Comparison of ENCODE assay signal across 28 cellular contexts in the genomic region with DNA sequence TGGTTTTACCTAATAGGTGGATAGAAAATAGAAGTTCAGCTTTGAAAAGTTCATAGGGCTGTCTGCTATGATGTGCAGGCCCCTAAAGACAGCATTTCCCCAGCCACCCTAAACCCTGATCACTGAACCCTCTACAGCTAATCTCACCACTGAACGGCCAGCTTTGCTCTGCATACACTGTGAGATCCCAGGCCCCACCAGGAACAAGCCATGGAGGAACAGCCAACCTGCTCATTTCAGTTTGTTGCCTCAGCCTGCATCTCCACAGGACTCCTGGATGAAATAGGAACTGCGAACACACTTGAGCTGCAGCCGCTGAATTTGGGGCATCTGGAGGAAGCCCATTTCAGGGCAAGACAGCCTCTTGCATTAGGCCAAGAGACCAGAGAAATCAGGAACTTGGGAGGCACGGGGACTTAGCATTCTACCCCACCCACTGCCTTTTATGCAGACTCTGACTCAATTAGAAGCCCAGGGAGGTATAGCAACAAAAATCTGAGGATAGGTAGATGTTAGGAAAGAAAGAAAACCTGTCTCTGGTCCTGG. TPM values are rescaled to one million over a fixed set of nuclear protein-coding genes. Genes with fewer than 3 reads are reported as not detected.
DNase-seq lines count a peak whose midpoint lies in the region; ATAC-seq, FAIRE-seq and TF ChIP-seq lines count a peak whose summit lies in the region.
"Had no signal": no experiment of that assay in that cellular context is flagged by ENCODE, and none has a peak within 500 bp of the region (broad histone marks: within the 10 kb centered on the region; RNA-seq: fewer than 3 reads in every experiment).

No MANE protein-coding gene starts in this region.

- no peak overlapping the region for H3K27ac Mint-ChIP-seq in activated naive CD4-positive, alpha-beta T cell treated with anti-CD3 and anti-CD28 coated beads, Interleukin-2, amount 10 ng/mL, durations not matched to agents 7 days and 5 days
- H3K27ac Mint-ChIP-seq: activated naive CD8-positive, alpha-beta T cell treated with anti-CD3 and anti-CD28 coated beads, Interleukin-2, amount 50 U/mL, for 24 hours; CD4-positive, CD25-positive, alpha-beta regulatory T cell; naive thymus-derived CD4-positive, alpha-beta T cell; T-cell had no signal

- no TSS peak for BruUV-seq in GM12878 (replicated peaks; lab: Mats Ljungman, UMichigan)

- H3K4me3 ChIP-seq in GM23248 (no peak overlapping the region), NB4 (ENCODE audit: low read depth, low read length) (no peak overlapping the region), GM12878 (no peak overlapping the region)
- H3K4me3 ChIP-seq: body of pancreas, heart left ventricle, suprapubic skin, vagina had no signal

- no peaks in the 10 kb centered on the region for H3K9me3 ChIP-seq in GM23248 (ENCODE audit: low read depth)
- no peaks in the 10 kb centered on the region for H3K9me3 ChIP-seq in GM12878 (replicated peaks; ENCODE audit: control insufficient read depth, insufficient read depth, low read length)
- H3K9me3 ChIP-seq: body of pancreas, suprapubic skin, vagina had no signal

- H3K4me1 Mint-ChIP-seq in activated naive CD4-positive, alpha-beta T cell treated with anti-CD3 and anti-CD28 coated beads, Interleukin-2, amount 10 ng/mL, durations not matched to agents 7 days and 5 days, result no peaks in the 10 kb centered on the region
- H3K4me1 Mint-ChIP-seq: naive thymus-derived CD4-positive, alpha-beta T cell; T-cell had no signal

- no peak overlapping the region for H3K4me3 Mint-ChIP-seq in activated naive CD4-positive, alpha-beta T cell treated with anti-CD3 and anti-CD28 coated beads, Interleukin-2, amount 10 ng/mL, durations not matched to agents 7 days and 5 days
- H3K4me3 Mint-ChIP-seq: activated naive CD8-positive, alpha-beta T cell treated with anti-CD3 and anti-CD28 coated beads, Interleukin-2, amount 50 U/mL, for 24 hours; CD4-positive, CD25-positive, alpha-beta regulatory T cell; naive thymus-derived CD4-positive, alpha-beta T cell; T-cell had no signal

- RAD21 ChIA-PET in GM12878 (lab: Charles Lee; ENCODE audit: unreplicated experiment), result interaction anchor here (0.8 to 2.4 kb wide), 3 partner anchors 12 to 253 kb away, joined by 3 to 7 read pairs (median 4); no protein-coding TSS in a partner anchor

- in situ Hi-C loops in GM23248 (cut with MboI) (no loop called here), GM12878 (cut with MboI) (no loop called here)

- FAIRE-seq in GM12878 (lab: Jason Lieb, UNC), result no peak
- FAIRE-seq: GM19239 had no signal

- DNase-seq in GM23248 (peak; percentile 9), NB4 (ENCODE audit: low read depth) (peak; percentile 49), GM12878 (ENCODE audit: low read depth, low spot score) (no peak), pons (ENCODE audit: low spot score) (peak; percentile 45), hepatic stellate cell (ENCODE audit: low spot score) (no peak), NCI-H128 (lab: John Stamatoyannopoulos, UW; ENCODE audit: unreplicated experiment) (no peak)
- no peak for DNase-seq in activated naive CD4-positive, alpha-beta T cell treated with anti-CD3 and anti-CD28 coated beads, Interleukin-2, amount 10 ng/mL, durations not matched to agents 7 days and 5 days
- DNase-seq: activated CD4-positive, CD25-positive, alpha-beta regulatory T cell treated with anti-CD3 and anti-CD28 coated beads, Interleukin-2, amount 50 U/mL, for 72 hours; activated CD8-positive, alpha-beta memory T cell treated with anti-CD3 and anti-CD28 coated beads for 24 hours; activated gamma-delta T cell; activated naive CD8-positive, alpha-beta T cell treated with anti-CD3 and anti-CD28 coated beads, Interleukin-2, amount 50 U/mL, for 24 hours; activated T-cell treated with anti-CD3 and anti-CD28 coated beads, Interleukin-2, amount 50 U/mL, for 1 hour; body of pancreas; CD4-positive, CD25-positive, alpha-beta regulatory T cell; cerebellar nuclear complex; effector CD8-positive, alpha-beta T cell; erythroblast; heart left ventricle; left colon; naive thymus-derived CD4-positive, alpha-beta T cell; NCI-H1436 treated with DMSO at 0.1 percent for 48 hours; NCI-H69; retina; SHP77; T-cell had no signal

- peak; percentile 28; the same call in 2 of the 3 replicates for ATAC-seq in GM12878
- ATAC-seq: activated naive CD8-positive, alpha-beta T cell treated with anti-CD3 and anti-CD28 coated beads, Interleukin-2, amount 50 U/mL, for 24 hours; body of pancreas; heart left ventricle; left colon; naive thymus-derived CD4-positive, alpha-beta T cell; T-cell had no signal

- CTCF ChIA-PET in GM12878 (lab: Yijun Ruan, JAX), result interaction anchor here (0.8 to 1.9 kb wide), 5 partner anchors 12 to 287 kb away, joined by 3 to 7 read pairs (median 5); no protein-coding TSS in a partner anchor
- CTCF ChIA-PET in activated naive CD4-positive, alpha-beta T cell treated with anti-CD3 and anti-CD28 coated beads, Interleukin-2, amount 10 ng/mL, durations not matched to agents 7 days and 5 days (lab: Charles Lee), result no interaction called here

- no peaks in the 10 kb centered on the region for H3K36me3 ChIP-seq in GM23248 (ENCODE audit: low read depth)
- no peaks in the 10 kb centered on the region for H3K36me3 ChIP-seq in GM12878 (ENCODE audit: control insufficient read depth in 2 of 2, insufficient read depth in 2 of 2, low read length in 1 of 2)
- H3K36me3 ChIP-seq: heart left ventricle, suprapubic skin, vagina had no signal

- no peak for TF ChIP-seq POLR2A in NB4 (IDR thresholded peaks at IDR 0.05; ENCODE audit: extremely low read depth, insufficient read length)
- no peak for TF ChIP-seq POLR2A in GM12878 (IDR thresholded peaks at IDR 0.05; ENCODE audit: low read depth, low read length)

- intact Hi-C loops in GM12878 (cut with micrococcal nuclease; ENCODE audit: unreplicated experiment), result no loop called here

- no peaks in the 10 kb centered on the region for H3K9me2 ChIP-seq in GM23248 (ENCODE audit: insufficient read depth)

- WGBS in GM23248 (ENCODE audit: low coverage in 1 of 2, low lambda C conversion rate in 2 of 2, missing lambda C conversion rate in 2 of 2), 2 experiments, result 48 to 53% methylated on average over 4 of the region's 4 CpGs
- 45% methylated on average over 4 of the region's 4 CpGs for WGBS in GM12878 (ENCODE audit: insufficient coverage, insufficient replicate concordance, low lambda C conversion rate, missing lambda C conversion rate)

- H4K20me1 ChIP-seq in GM23248 (ENCODE audit: insufficient read depth) (no peaks in the 10 kb centered on the region), GM12878 (ENCODE audit: control insufficient read depth, insufficient read depth) (no peaks in the 10 kb centered on the region)

- no peak overlapping the region for H3K9ac ChIP-seq in GM23248
- H3K9ac ChIP-seq in GM12878 (ENCODE audit: control insufficient read depth, insufficient read depth, low read length), result no peak overlapping the region

- TF ChIP-seq EP300 in GM12878 (IDR thresholded peaks at IDR 0.05; ENCODE audit: borderline replicate concordance in 1 of 2, control insufficient read depth in 1 of 2, low read depth in 2 of 2, low read length in 2 of 2), result no peak

- POLR2A ChIA-PET in GM12878 (lab: Charles Lee), result interaction anchor here (0.5 to 1.5 kb wide), 4 partner anchors 12 to 1203 kb away, joined by 3 to 8 read pairs (median 4); a partner anchor contains a TSS

- H3K9me3 Mint-ChIP-seq in activated naive CD4-positive, alpha-beta T cell treated with anti-CD3 and anti-CD28 coated beads, Interleukin-2, amount 10 ng/mL, durations not matched to agents 7 days and 5 days, result no peaks in the 10 kb centered on the region
- H3K9me3 Mint-ChIP-seq: activated naive CD8-positive, alpha-beta T cell treated with anti-CD3 and anti-CD28 coated beads, Interleukin-2, amount 50 U/mL, for 24 hours; CD4-positive, CD25-positive, alpha-beta regulatory T cell; naive thymus-derived CD4-positive, alpha-beta T cell; T-cell had no signal

- H3K4me2 ChIP-seq in GM23248 (ENCODE audit: unreplicated experiment) (no peak overlapping the region), GM12878 (ENCODE audit: control insufficient read depth, insufficient read depth) (no peak overlapping the region)

- peaks cover 7% of the 10 kb centered on the region for H3K27me3 Mint-ChIP-seq in activated naive CD4-positive, alpha-beta T cell treated with anti-CD3 and anti-CD28 coated beads, Interleukin-2, amount 10 ng/mL, durations not matched to agents 7 days and 5 days

- H2AFZ ChIP-seq in GM23248, result 0 out of 2 replicates have a peak overlapping the region, but pooled peaks have one; percentile 14
- no peak overlapping the region for H2AFZ ChIP-seq in GM12878 (ENCODE audit: control insufficient read depth, low read depth, low read length)

- H3K4me1 ChIP-seq in GM23248 (ENCODE audit: insufficient read depth) (peaks cover 9% of the 10 kb centered on the region; the same call in 1 of the 2 replicates), GM12878 (ENCODE audit: control insufficient read depth, insufficient read depth, low read length) (peaks cover 7% of the 10 kb centered on the region; the same call in 1 of the 2 replicates)
- H3K4me1 ChIP-seq: body of pancreas, suprapubic skin, vagina had no signal

- H3K27ac ChIP-seq in GM23248 (no peak overlapping the region), GM12878 (ENCODE audit: control insufficient read depth, insufficient read depth) (no peak overlapping the region)
- H3K27ac ChIP-seq: body of pancreas, heart left ventricle, suprapubic skin, vagina had no signal

- SMC1A ChIA-PET in GM12878 (lab: Charles Lee; ENCODE audit: uncharacterized antibody, unreplicated experiment), result interaction anchor here (0.7 to 2.2 kb wide), 4 partner anchors 28 to 890 kb away, joined by 3 to 8 read pairs (median 4); no protein-coding TSS in a partner anchor

- TF ChIP-seq CTCF in NB4 (IDR thresholded peaks at IDR 0.05; ENCODE audit: low read depth, low read length) (no peak), GM12878 (IDR thresholded peaks at IDR 0.05 in 2 of 3, conservative IDR thresholded peaks at IDR 0.05 in 1 of 3; ENCODE audit: control insufficient read depth in 2 of 3, extremely low read depth in 1 of 3, insufficient read depth in 1 of 3, low read depth in 3 of 3, low read length in 3 of 3) (no peak)

- H3K27me3 ChIP-seq in GM23248 (replicated peaks; ENCODE audit: insufficient read depth), result no peaks in the 10 kb centered on the region
- H3K27me3 ChIP-seq in GM12878 (replicated peaks in 1 of 2; ENCODE audit: control insufficient read depth in 2 of 2, insufficient read depth in 2 of 2, low read length in 1 of 2), result no peaks in the 10 kb centered on the region
- H3K27me3 ChIP-seq: heart left ventricle, suprapubic skin, vagina had no signal

- TF ChIP-seq RAD21 in GM12878 (IDR thresholded peaks at IDR 0.05; ENCODE audit: insufficient read depth, low read depth, low read length), result no peak

- H3K36me3 Mint-ChIP-seq in activated naive CD4-positive, alpha-beta T cell treated with anti-CD3 and anti-CD28 coated beads, Interleukin-2, amount 10 ng/mL, durations not matched to agents 7 days and 5 days, result no peaks in the 10 kb centered on the region
- H3K36me3 Mint-ChIP-seq: CD4-positive, CD25-positive, alpha-beta regulatory T cell; naive thymus-derived CD4-positive, alpha-beta T cell; T-cell had no signal

- H3F3A ChIP-seq in GM23248 (ENCODE audit: insufficient read depth), result no peaks in the 10 kb centered on the region

- H3K79me2 ChIP-seq in GM23248 (ENCODE audit: insufficient read depth) (no peaks in the 10 kb centered on the region), GM12878 (ENCODE audit: control insufficient read depth, insufficient read depth, low read length) (no peaks in the 10 kb centered on the region)

RNA-seq across cellular contexts. Expression of a gene that starts 14.5 kb away (rescaled TPM):
- 0.76 and 1.1 TPM in 2 replicates for total RNA-seq in GM23248 (2014; rRNA removed; shearing (Covaris generic))
- polyA plus RNA-seq in GM23248 (2016; fragmentation: Nextera tagmentation; extraction: Ambion mirVana) (2.2 and 2.6 TPM in 2 replicates), GM12878 (2011; rRNA removed) (40.7 and 56.5 TPM in 2 replicates), GM12878 (2014; fragmentation: Illumina TruSeq; extraction: Trizol) (20.0 and 21.9 TPM in 2 replicates), GM12878 (2014; fragmentation: Nextera tagmentation; extraction: Ambion mirVana) (10 to 100 TPM in 1 of 2 experiments, 1 to 10 TPM in 1; 8.3 to 14.0 TPM), GM12878 (2014; rRNA removed) (18.2 and 20.1 TPM in 2 replicates), GM12878 (2016; fragmentation: Nextera tagmentation; extraction: Ambion mirVana) (10 to 100 TPM in 1 of 2 experiments, 1 to 10 TPM in 1; 8.9 to 10.8 TPM)
- total RNA-seq in GM12878 (2013; cell fraction: nucleolus; rRNA removed), result 31.7 and 33.2 TPM in 2 replicates
- total RNA-seq in GM12878 (2014; rRNA removed) (18.7 and 19.1 TPM in 2 replicates), GM12878 (2014; rRNA removed; fragmentation: Illumina TruSeq; extraction: Trizol) (13.0 and 14.1 TPM in 2 replicates), GM12878 (2021) (24.8 and 28.2 TPM in 2 replicates)
- 12.2 TPM for polyA plus RNA-seq in GM12878 (2011; ENCODE audit: low read depth)
- 37.2 and 51.3 TPM in 2 replicates for polyA plus RNA-seq in GM12878 (2011; cell fraction: cytosol; rRNA removed)
- polyA plus RNA-seq in GM12878 (2011; cell fraction: nucleus; rRNA removed), result 116 and 124 TPM in 2 replicates
- polyA plus RNA-seq in GM12878 (2012), result 17.3 and 34.3 TPM in 2 replicates
- 43.7 and 55.2 TPM in 2 replicates for polyA minus RNA-seq in GM12878 (2011; rRNA and poly(A)+ RNA removed)
- polyA minus RNA-seq in GM12878 (2011; cell fraction: cytosol; rRNA and poly(A)+ RNA removed), result 22.2 and 26.2 TPM in 2 replicates
- 71.8 and 81.0 TPM in 2 replicates for polyA minus RNA-seq in GM12878 (2011; cell fraction: nucleus; rRNA and poly(A)+ RNA removed)

RNA-seq across cellular contexts. Expression of a gene that starts 26.1 kb away (rescaled TPM):
- total RNA-seq in GM23248 (2014; rRNA removed; shearing (Covaris generic)), result 37.7 and 38.8 TPM in 2 replicates
- polyA plus RNA-seq in GM23248 (2016; fragmentation: Nextera tagmentation; extraction: Ambion mirVana), result 4.5 and 5.5 TPM in 2 replicates
- total RNA-seq in GM12878 (2013; cell fraction: nucleolus; rRNA removed), result 35.5 and 35.8 TPM in 2 replicates
- 31.4 and 33.0 TPM in 2 replicates for total RNA-seq in GM12878 (2014; rRNA removed)
- total RNA-seq in GM12878 (2014; rRNA removed; fragmentation: Illumina TruSeq; extraction: Trizol), result 17.4 and 17.5 TPM in 2 replicates
- 24.8 and 26.7 TPM in 2 replicates for total RNA-seq in GM12878 (2021)
- polyA plus RNA-seq in GM12878 (2011; ENCODE audit: low read depth), result 5.2 TPM
- 44.6 and 64.0 TPM in 2 replicates for polyA plus RNA-seq in GM12878 (2011; rRNA removed)
- polyA plus RNA-seq in GM12878 (2011; cell fraction: cytosol; rRNA removed), result 21.9 and 23.4 TPM in 2 replicates
- polyA plus RNA-seq in GM12878 (2011; cell fraction: nucleus; rRNA removed), result 30.1 and 30.3 TPM in 2 replicates
- polyA plus RNA-seq in GM12878 (2012), result 12.1 and 16.7 TPM in 2 replicates
- 20.9 and 22.8 TPM in 2 replicates for polyA plus RNA-seq in GM12878 (2014; fragmentation: Illumina TruSeq; extraction: Trizol)
- 1 to 10 TPM; 4.3 to 8.5 TPM for polyA plus RNA-seq in GM12878 (2014; fragmentation: Nextera tagmentation; extraction: Ambion mirVana)
- 19.5 and 20.0 TPM in 2 replicates for polyA plus RNA-seq in GM12878 (2014; rRNA removed)
- 1 to 10 TPM; 4.3 to 4.4 TPM for polyA plus RNA-seq in GM12878 (2016; fragmentation: Nextera tagmentation; extraction: Ambion mirVana)
- 30.6 and 31.3 TPM in 2 replicates for polyA minus RNA-seq in GM12878 (2011; rRNA and poly(A)+ RNA removed)
- 20.1 and 22.1 TPM in 2 replicates for polyA minus RNA-seq in GM12878 (2011; cell fraction: cytosol; rRNA and poly(A)+ RNA removed)
- polyA minus RNA-seq in GM12878 (2011; cell fraction: nucleus; rRNA and poly(A)+ RNA removed), result 27.2 and 37.9 TPM in 2 replicates

Comparison
In these comparisons a context has a peak if more than half of its experiments do, and no peak if none do; other contexts are left out.
1. DNase-seq: peak in GM23248 (single experiment), NB4 (single experiment) and pons (single experiment); none in GM12878 (single experiment), activated naive CD4-positive, alpha-beta T cell treated with anti-CD3 and anti-CD28 coated beads, Interleukin-2, amount 10 ng/mL, durations not matched to agents 7 days and 5 days (single experiment), hepatic stellate cell (single experiment) and NCI-H128 (single experiment).